19 cellular contexts compared by ENCODE assay signal in genomic region chr11:127362754-127363153, GRCh38.
DNase-seq lines count a peak whose midpoint lies in the region; TF ChIP-seq lines count a peak whose summit lies in the region.
"Had no signal": no experiment of that assay in that cellular context is flagged by ENCODE, and none has a peak within 500 bp of the region (broad histone marks: within the 10 kb centered on the region; RNA-seq: fewer than 3 reads in every experiment).

No MANE protein-coding gene starts in this region.

- no peaks in the 10 kb centered on the region for H3K23me2 ChIP-seq in H9 (ENCODE audit: insufficient read length, low read depth, low read length, poor library complexity, severe bottlenecking)

- no peak overlapping the region for H2BK5ac ChIP-seq in H9 (ENCODE audit: insufficient read length, low read length)

- POLR2A ChIA-PET in Caco-2 (lab: Charles Lee), result no interaction called here

- H3K18ac ChIP-seq in H9 (ENCODE audit: insufficient read length, low read depth, low read length), result peak overlapping the region; percentile 71

- no peaks in the 10 kb centered on the region for H3K27me3 ChIP-seq in Caco-2 (replicated peaks; ENCODE audit: control insufficient read depth, insufficient read depth, low read length)
- H3K27me3 ChIP-seq in H9 (ENCODE audit: insufficient read depth, low read length), result no peaks in the 10 kb centered on the region
- H3K27me3 ChIP-seq in adrenal gland, result no peaks in the 10 kb centered on the region
- no peaks in the 10 kb centered on the region for H3K27me3 ChIP-seq in brain microvascular endothelial cell (replicated peaks)
- H3K27me3 ChIP-seq in Peyer's patch, result no peaks in the 10 kb centered on the region
- H3K27me3 ChIP-seq: SJSA1 had no signal

- H3K23ac ChIP-seq in H9 (ENCODE audit: insufficient read length, low read depth, low read length), result no peak overlapping the region

- H2BK120ac ChIP-seq in H9 (ENCODE audit: low read depth, low read length, poor library complexity, severe bottlenecking), result no peak overlapping the region

- no peaks in the 10 kb centered on the region; the same call in 1 of the 2 replicates for H3K9me3 ChIP-seq in Caco-2
- H3K9me3 ChIP-seq in H9 (ENCODE audit: control insufficient read depth, low read depth, low read length), result no peaks in the 10 kb centered on the region
- H3K9me3 ChIP-seq in adrenal gland (replicated peaks in 1 of 3), result no peaks in the 10 kb centered on the region
- H3K9me3 ChIP-seq in Peyer's patch, result no peaks in the 10 kb centered on the region
- H3K9me3 ChIP-seq: HAP-1, SJSA1 had no signal

- H3K36me3 Mint-ChIP-seq in Caco-2 (ENCODE audit: insufficient read depth, unreplicated experiment), result no peaks in the 10 kb centered on the region
- H3K36me3 Mint-ChIP-seq in H9 (ENCODE audit: insufficient read depth in 1 of 3, low read depth in 3 of 3), result peaks cover 0 to 7% (median 0%) of the 10 kb centered on the region in 3 experiments; a peak in 1 of 7 replicates
- no peaks in the 10 kb centered on the region for H3K36me3 Mint-ChIP-seq in chondrocyte (ENCODE audit: low read depth)
- H3K36me3 Mint-ChIP-seq in nephron progenitor cell (ENCODE audit: low read depth), result peaks cover 11% of the 10 kb centered on the region

- no peak overlapping the region for H2BK20ac ChIP-seq in H9 (ENCODE audit: low read depth, low read length, poor library complexity, severe bottlenecking)

- H3K4me2 ChIP-seq in H9 (ENCODE audit: insufficient read depth, insufficient read length, low read length), result no peak overlapping the region
- H3K4me2 ChIP-seq: PC-9 had no signal

- H3K36me3 ChIP-seq in Caco-2 (ENCODE audit: control insufficient read depth, insufficient read depth, low read length), result no peaks in the 10 kb centered on the region
- H3K36me3 ChIP-seq in adrenal gland (replicated peaks in 1 of 2), result no peaks in the 10 kb centered on the region
- H3K36me3 ChIP-seq in brain microvascular endothelial cell (replicated peaks), result no peaks in the 10 kb centered on the region
- H3K36me3 ChIP-seq in Peyer's patch, result no peaks in the 10 kb centered on the region
- H3K36me3 ChIP-seq: HAP-1, SJSA1 had no signal

- CTCF ChIA-PET in Caco-2 (lab: Charles Lee), result no interaction called here

- no peak overlapping the region for H4K91ac ChIP-seq in H9 (ENCODE audit: insufficient read length, low read depth, low read length)

- BruUV-seq in Caco-2 (replicated peaks; lab: Mats Ljungman, UMichigan), result no TSS peak

- peak overlapping the region; percentile 10 for H2BK12ac ChIP-seq in H9 (ENCODE audit: insufficient read length, low read depth, low read length)

- H3K9ac ChIP-seq in H9 (ENCODE audit: extremely low read depth, insufficient read length, low read length), result no peak overlapping the region

- TF ChIP-seq CTCF in Caco-2 (IDR thresholded peaks at IDR 0.05; ENCODE audit: insufficient read depth in 1 of 2, low read depth in 1 of 2, low read length in 1 of 2, severe bottlenecking in 1 of 2, unreplicated experiment in 1 of 2) (no peak), H9 (conservative IDR thresholded peaks at IDR 0.05) (no peak), chondrocyte (IDR thresholded peaks at IDR 0.05) (no peak), nephron progenitor cell (IDR thresholded peaks at IDR 0.05) (no peak), adrenal gland (IDR thresholded peaks at IDR 0.05) (no peak), brain microvascular endothelial cell (IDR thresholded peaks at IDR 0.05; ENCODE audit: low read depth, low read length, missing control alignments) (no peak), Peyer's patch (IDR thresholded peaks at IDR 0.05) (no peak)

- H3K14ac ChIP-seq in H9 (ENCODE audit: insufficient read depth, low read length), result peak overlapping the region; percentile 69; the same call in 1 of the 2 replicates

- no peaks in the 10 kb centered on the region for H3K79me2 ChIP-seq in H9 (ENCODE audit: insufficient read depth, low read length)

- peak overlapping the region; percentile 43 for H2AFZ ChIP-seq in H9 (ENCODE audit: low read length)
- H2AFZ ChIP-seq: PC-9 had no signal

- H4K20me1 ChIP-seq in H9 (ENCODE audit: control insufficient read depth, insufficient read depth, insufficient read length), result no peaks in the 10 kb centered on the region

- H3K4me3 ChIP-seq in Caco-2 (ENCODE audit: low read depth, low read length) (peak overlapping the region; percentile 31; the same call in 1 of the 2 replicates), adrenal gland (no peak overlapping the region), brain microvascular endothelial cell (ENCODE audit: low read depth, low read length) (no peak overlapping the region), Peyer's patch (no peak overlapping the region)
- H3K4me3 ChIP-seq: HAP-1, PC-9, SJSA1 had no signal

- H3K27ac ChIP-seq in H9 (ENCODE audit: insufficient read length, low read depth, low read length), result no peak overlapping the region
- H3K27ac ChIP-seq in adrenal gland, result no peak overlapping the region
- H3K27ac ChIP-seq in brain microvascular endothelial cell, result no peak overlapping the region
- H3K27ac ChIP-seq in Peyer's patch, result no peak overlapping the region
- H3K27ac ChIP-seq: HL-60, PC-9, SJSA1 had no signal

- DNase-seq in Caco-2 (no peak), H9 (peak; percentile 33), chondrocyte (ENCODE audit: low spot score) (no peak), nephron progenitor cell (no peak), adrenal gland (no peak), NCI-H82 treated with DMSO at 0.1 percent for 48 hours (lab: John Stamatoyannopoulos, UW; ENCODE audit: unreplicated experiment) (no peak), brain microvascular endothelial cell (no peak), Peyer's patch (no peak)
- DNase-seq: C1 segment of cervical spinal cord, DMS 273 treated with DMSO at 0.1 percent for 48 hours, KG1, NCI-H1417 treated with DMSO at 0.1 percent for 48 hours, NCI-H2029, NCI-H524 treated with DMSO at 0.1 percent for 48 hours, PC-9, SW 1271 had no signal

- H3K56ac ChIP-seq in H9 (ENCODE audit: insufficient read length, low read depth, low read length), result no peak overlapping the region

- H3K4me1 Mint-ChIP-seq in Caco-2 (ENCODE audit: low read depth, unreplicated experiment) (no peaks in the 10 kb centered on the region), H9 (peaks cover 5 to 10% of the 10 kb centered on the region in 2 experiments), chondrocyte (ENCODE audit: low read depth) (peaks cover 4% of the 10 kb centered on the region), nephron progenitor cell (peaks cover 33% of the 10 kb centered on the region)

- H3K27me3 Mint-ChIP-seq in Caco-2 (ENCODE audit: insufficient read depth, unreplicated experiment), result peaks cover 3% of the 10 kb centered on the region
- H3K27me3 Mint-ChIP-seq in H9 (ENCODE audit: low read depth), result no peaks in the 10 kb centered on the region
- H3K27me3 Mint-ChIP-seq in chondrocyte (ENCODE audit: low read depth), result peaks cover 5% of the 10 kb centered on the region
- no peaks in the 10 kb centered on the region for H3K27me3 Mint-ChIP-seq in nephron progenitor cell (ENCODE audit: low read depth, poor library complexity)

- no peaks in the 10 kb centered on the region for H3K79me1 ChIP-seq in H9 (ENCODE audit: insufficient read depth, low read depth, low read length, poor library complexity, severe bottlenecking)

- H3K27ac Mint-ChIP-seq in Caco-2 (ENCODE audit: unreplicated experiment) (peak overlapping the region; percentile 21), H9 (peak overlapping the region; percentile 10 to 85 (median 79); a peak in 5 of 7 replicates), chondrocyte (ENCODE audit: unreplicated experiment) (no peak overlapping the region), nephron progenitor cell (peak overlapping the region; percentile 73)

- H3T11ph ChIP-seq in H9 (ENCODE audit: low read length), result no peak overlapping the region

- peak overlapping the region; percentile 6 for H4K5ac ChIP-seq in H9 (ENCODE audit: insufficient read length, low read depth, low read length)

- TF ChIP-seq POLR2A in adrenal gland (IDR thresholded peaks at IDR 0.05) (no peak), Peyer's patch (IDR thresholded peaks at IDR 0.05) (no peak)

- H2AK5ac ChIP-seq in H9 (ENCODE audit: insufficient read length, low read length), result no peak overlapping the region

- H3K4me3 Mint-ChIP-seq in Caco-2 (ENCODE audit: unreplicated experiment) (peak overlapping the region; percentile 73), H9 (peak overlapping the region; percentile 58), chondrocyte (ENCODE audit: unreplicated experiment) (peak overlapping the region; percentile 59), nephron progenitor cell (peak overlapping the region; percentile 68)

- H3K4me1 ChIP-seq in Caco-2 (no peaks in the 10 kb centered on the region), H9 (ENCODE audit: insufficient read depth, low read length) (no peaks in the 10 kb centered on the region; the same call in 1 of the 2 replicates), adrenal gland (replicated peaks in 1 of 2) (no peaks in the 10 kb centered on the region), Peyer's patch (no peaks in the 10 kb centered on the region)
- H3K4me1 ChIP-seq: HAP-1, SJSA1 had no signal

- H3K4ac ChIP-seq in H9 (ENCODE audit: low read depth, low read length), result no peak overlapping the region

- H3K9me3 Mint-ChIP-seq in Caco-2 (ENCODE audit: unreplicated experiment), result no peaks in the 10 kb centered on the region
- H3K9me3 Mint-ChIP-seq in H9, result peaks cover 2% of the 10 kb centered on the region in 2 experiments; a peak in 1 of 5 replicates
- H3K9me3 Mint-ChIP-seq in chondrocyte (ENCODE audit: low read depth), result no peaks in the 10 kb centered on the region
- H3K9me3 Mint-ChIP-seq in nephron progenitor cell, result peaks cover 24% of the 10 kb centered on the region

- intact Hi-C loops in Caco-2 (cut with micrococcal nuclease; ENCODE audit: unreplicated experiment) (no loop called here), adrenal gland (cut with DNase I) (no loop called here)

- no peak overlapping the region for H4K8ac ChIP-seq in H9 (replicated peaks; ENCODE audit: insufficient read length, low read depth, low read length)

- no peak overlapping the region for H2BK15ac ChIP-seq in H9 (ENCODE audit: low read depth, low read length)

- in situ Hi-C loops in brain microvascular endothelial cell (cut with HindIII; ENCODE audit: low pct_ligation_motif_present, low sequenced_read_pairs), result no loop called here

- WGBS in H9 (ENCODE audit: extremely low coverage, insufficient read length, low lambda C conversion rate), result no CpG with 5 or more reads among the region's 9 CpGs
- WGBS in adrenal gland, 4 donors, result 75 to 86% (median 79%) methylated on average over 9 of the region's 9 CpGs
